Comparison of ENCODE assay signal across 1 cellular context in genomic region chr2:207813221-207813916, GRCh38.
TF ChIP-seq lines count a peak whose summit lies in the region.

No MANE protein-coding gene starts in this region.

TF ChIP-seq in HepG2, 621 proteins besides CTCF, POLR2A, EP300 and RAD21 (continued from another document):
- peak; percentile 29; the same call in 1 of the 2 replicates for TF ChIP-seq PATZ1 (CRISPR knock-in tag; IDR thresholded peaks at IDR 0.05)
- TF ChIP-seq SMC3 (IDR thresholded peaks at IDR 0.05; ENCODE audit: low read length): peak; percentile 23; the same call in 1 of the 2 replicates
- TF ChIP-seq CHD4 (IDR thresholded peaks at IDR 0.05; ENCODE audit: borderline replicate concordance, low read length): peak; percentile 24; the same call in 1 of the 2 replicates
- TF ChIP-seq, protein P1, sequence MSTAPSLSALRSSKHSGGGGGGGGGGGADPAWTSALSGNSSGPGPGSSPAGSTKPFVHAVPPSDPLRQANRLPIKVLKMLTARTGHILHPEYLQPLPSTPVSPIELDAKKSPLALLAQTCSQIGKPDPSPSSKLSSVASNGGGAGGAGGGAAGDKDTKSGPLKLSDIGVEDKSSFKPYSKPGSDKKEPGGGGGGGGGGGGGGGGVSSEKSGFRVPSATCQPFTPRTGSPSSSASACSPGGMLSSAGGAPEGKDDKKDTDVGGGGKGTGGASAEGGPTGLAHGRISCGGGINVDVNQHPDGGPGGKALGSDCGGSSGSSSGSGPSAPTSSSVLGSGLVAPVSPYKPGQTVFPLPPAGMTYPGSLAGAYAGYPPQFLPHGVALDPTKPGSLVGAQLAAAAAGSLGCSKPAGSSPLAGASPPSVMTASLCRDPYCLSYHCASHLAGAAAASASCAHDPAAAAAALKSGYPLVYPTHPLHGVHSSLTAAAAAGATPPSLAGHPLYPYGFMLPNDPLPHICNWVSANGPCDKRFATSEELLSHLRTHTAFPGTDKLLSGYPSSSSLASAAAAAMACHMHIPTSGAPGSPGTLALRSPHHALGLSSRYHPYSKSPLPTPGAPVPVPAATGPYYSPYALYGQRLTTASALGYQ (CRISPR knock-in tag; IDR thresholded peaks at IDR 0.05): no peak
- TF ChIP-seq PRPF4 (IDR thresholded peaks at IDR 0.05; ENCODE audit: low read depth, low read length, poor library complexity, severe bottlenecking): peak; percentile 46
